ENCODE assay signal across 16 cellular contexts in genomic region chr12:31219521-31219920, GRCh38.
DNase-seq lines count a peak whose midpoint lies in the region; ATAC-seq and TF ChIP-seq lines count a peak whose summit lies in the region.
"Had no signal": no experiment of that assay in that cellular context is flagged by ENCODE, and none has a peak within 500 bp of the region (broad histone marks: within the 10 kb centered on the region; RNA-seq: fewer than 3 reads in every experiment).

No MANE protein-coding gene starts in this region.

- no peaks in the 10 kb centered on the region for H3K9me3 ChIP-seq in lower lobe of right lung

- H3K36me3 ChIP-seq in lower lobe of right lung: no peaks in the 10 kb centered on the region

- no peaks in the 10 kb centered on the region for H3K9me3 Mint-ChIP-seq in activated naive CD8-positive, alpha-beta T cell (ENCODE audit: low read depth)
- no peaks in the 10 kb centered on the region for H3K9me3 Mint-ChIP-seq in activated naive CD8-positive, alpha-beta T cell treated with anti-CD3 and anti-CD28 coated beads, Interleukin-2, amount 50 U/mL, for 24 hours
- no peaks in the 10 kb centered on the region for H3K9me3 Mint-ChIP-seq in stimulated activated effector memory CD8-positive, alpha-beta T cell treated with anti-CD3 and anti-CD28 coated beads, Interleukin-12 subunit alpha, Interleukin-12 subunit beta, amount 100 ng/mL, for 72 hours
- peaks cover 0 to 4% (median 0%) of the 10 kb centered on the region in 6 donors for H3K9me3 Mint-ChIP-seq in immature natural killer cell
- H3K9me3 Mint-ChIP-seq: CD8-positive, alpha-beta T cell had no signal

- no peaks in the 10 kb centered on the region for H3K27me3 ChIP-seq in lower lobe of right lung (ENCODE audit: low read depth)

- TF ChIP-seq CTCF in lower lobe of right lung (IDR thresholded peaks at IDR 0.05): no peak

- peaks cover 5% of the 10 kb centered on the region for H3K27me3 Mint-ChIP-seq in activated naive CD8-positive, alpha-beta T cell
- H3K27me3 Mint-ChIP-seq in activated naive CD8-positive, alpha-beta T cell treated with anti-CD3 and anti-CD28 coated beads, Interleukin-2, amount 50 U/mL, for 24 hours: peaks cover 8% of the 10 kb centered on the region
- H3K27me3 Mint-ChIP-seq in immature natural killer cell (ENCODE audit: low read depth in 3 of 3): peaks cover 1 to 3% (median 2%) of the 10 kb centered on the region in 3 donors

- H3K27ac ChIP-seq in lower lobe of right lung: no peak overlapping the region
- H3K27ac ChIP-seq: 22Rv1, GM23248 had no signal

- intact Hi-C loops in lower lobe of right lung (cut with DNase I): no loop called here

- H3K4me3 ChIP-seq in lower lobe of right lung: no peak overlapping the region
- H3K4me3 ChIP-seq: GM23248 had no signal

- peak overlapping the region; percentile 67 for H3K27ac Mint-ChIP-seq in activated naive CD8-positive, alpha-beta T cell
- no peak overlapping the region for H3K27ac Mint-ChIP-seq in activated naive CD8-positive, alpha-beta T cell treated with anti-CD3 and anti-CD28 coated beads, Interleukin-2, amount 50 U/mL, for 24 hours
- H3K27ac Mint-ChIP-seq in stimulated activated effector memory CD8-positive, alpha-beta T cell treated with anti-CD3 and anti-CD28 coated beads, Interleukin-12 subunit alpha, Interleukin-12 subunit beta, amount 100 ng/mL, for 72 hours: no peak overlapping the region
- H3K27ac Mint-ChIP-seq in immature natural killer cell: peak overlapping the region in 1 of 6 donors; percentile 50
- H3K27ac Mint-ChIP-seq: CD14-positive monocyte; CD8-positive, alpha-beta T cell had no signal

- H3K4me3 Mint-ChIP-seq in activated naive CD8-positive, alpha-beta T cell: no peak overlapping the region
- no peak overlapping the region for H3K4me3 Mint-ChIP-seq in activated naive CD8-positive, alpha-beta T cell treated with anti-CD3 and anti-CD28 coated beads, Interleukin-2, amount 50 U/mL, for 24 hours
- no peak overlapping the region for H3K4me3 Mint-ChIP-seq in stimulated activated effector memory CD8-positive, alpha-beta T cell treated with anti-CD3 and anti-CD28 coated beads, Interleukin-12 subunit alpha, Interleukin-12 subunit beta, amount 100 ng/mL, for 72 hours
- no peak overlapping the region for H3K4me3 Mint-ChIP-seq in immature natural killer cell
- H3K4me3 Mint-ChIP-seq: CD14-positive monocyte; CD8-positive, alpha-beta T cell had no signal

- H3K36me3 Mint-ChIP-seq in activated naive CD8-positive, alpha-beta T cell: no peaks in the 10 kb centered on the region
- H3K36me3 Mint-ChIP-seq in activated naive CD8-positive, alpha-beta T cell treated with anti-CD3 and anti-CD28 coated beads, Interleukin-2, amount 50 U/mL, for 24 hours (ENCODE audit: low read depth): no peaks in the 10 kb centered on the region
- no peaks in the 10 kb centered on the region for H3K36me3 Mint-ChIP-seq in stimulated activated effector memory CD8-positive, alpha-beta T cell treated with anti-CD3 and anti-CD28 coated beads, Interleukin-12 subunit alpha, Interleukin-12 subunit beta, amount 100 ng/mL, for 72 hours
- H3K36me3 Mint-ChIP-seq in immature natural killer cell: no peaks in the 10 kb centered on the region
- H3K36me3 Mint-ChIP-seq: CD14-positive monocyte; CD8-positive, alpha-beta T cell had no signal

- ATAC-seq in activated naive CD8-positive, alpha-beta T cell treated with anti-CD3 and anti-CD28 coated beads, Interleukin-2, amount 50 U/mL, for 24 hours: no peak
- ATAC-seq in lower lobe of right lung: no peak
- ATAC-seq in stimulated activated effector memory CD8-positive, alpha-beta T cell treated with anti-CD3 and anti-CD28 coated beads, Interleukin-12 subunit alpha, Interleukin-12 subunit beta, amount 100 ng/mL, for 72 hours: peak; percentile 12
- no peak for ATAC-seq in HG02885 (IDR thresholded peaks at IDR 0.05; ENCODE audit: poor library complexity, unreplicated experiment)
- no peak for ATAC-seq in GM21723 (IDR thresholded peaks at IDR 0.05; ENCODE audit: unreplicated experiment)
- ATAC-seq: CD8-positive, alpha-beta T cell; HepG2 had no signal

- no peak for DNase-seq in activated naive CD8-positive, alpha-beta T cell treated with anti-CD3 and anti-CD28 coated beads, Interleukin-2, amount 50 U/mL, for 24 hours
- DNase-seq in lower lobe of right lung (peak; percentile 41), immature natural killer cell (no peak)
- no peak for DNase-seq in stimulated activated effector memory CD8-positive, alpha-beta T cell treated with anti-CD3 and anti-CD28 coated beads, Interleukin-12 subunit alpha, Interleukin-12 subunit beta, amount 100 ng/mL, for 72 hours (ENCODE audit: low spot score in 2 of 2)
- DNase-seq: CD8-positive, alpha-beta T cell; COR-L47; DND-41; GDM1; GM23248; H7 had no signal

- H3K4me1 Mint-ChIP-seq in activated naive CD8-positive, alpha-beta T cell (ENCODE audit: low read depth): no peaks in the 10 kb centered on the region
- no peaks in the 10 kb centered on the region for H3K4me1 Mint-ChIP-seq in activated naive CD8-positive, alpha-beta T cell treated with anti-CD3 and anti-CD28 coated beads, Interleukin-2, amount 50 U/mL, for 24 hours
- H3K4me1 Mint-ChIP-seq in stimulated activated effector memory CD8-positive, alpha-beta T cell treated with anti-CD3 and anti-CD28 coated beads, Interleukin-12 subunit alpha, Interleukin-12 subunit beta, amount 100 ng/mL, for 72 hours: no peaks in the 10 kb centered on the region
- H3K4me1 Mint-ChIP-seq in immature natural killer cell: no peaks in the 10 kb centered on the region
- H3K4me1 Mint-ChIP-seq: CD14-positive monocyte had no signal

- H3K4me1 ChIP-seq in lower lobe of right lung: no peaks in the 10 kb centered on the region
